In the genomic region with DNA sequence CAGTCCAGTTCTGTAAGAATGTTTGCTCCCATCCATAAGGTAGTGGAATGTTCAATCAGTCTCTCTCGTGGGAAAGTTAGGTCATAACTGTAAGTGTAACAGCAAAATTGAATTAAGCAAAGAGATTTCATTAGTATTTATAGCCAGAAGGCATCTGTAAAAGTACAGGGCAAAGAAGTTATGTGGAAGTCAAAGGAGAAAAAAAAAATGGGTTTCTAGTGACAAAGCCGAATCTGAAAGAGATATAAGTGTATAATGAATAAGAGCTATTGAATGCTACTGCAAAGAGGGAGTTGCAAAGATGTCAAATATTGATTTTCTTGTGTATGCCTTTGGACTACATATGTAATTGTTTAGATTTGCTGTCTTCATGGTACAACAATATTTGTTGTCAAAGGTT, we compare ENCODE assay signal across 29 cellular contexts. TPM values are rescaled to one million over a fixed set of nuclear protein-coding genes. Genes with fewer than 3 reads are reported as not detected.
"Had no signal": no experiment of that assay in that cellular context is flagged by ENCODE, and none has a peak within 500 bp of the region (broad histone marks: within the 10 kb centered on the region; RNA-seq: fewer than 3 reads in every experiment).

No MANE protein-coding gene starts in this region.

- H3K36me3 ChIP-seq: brain microvascular endothelial cell, esophagus muscularis mucosa had no signal

- H3K9me3 Mint-ChIP-seq: activated CD4-positive, alpha-beta memory T cell treated with anti-CD3 and anti-CD28 coated beads, Interleukin-2, amount 10 ng/mL, durations not matched to agents 7 days and 5 days; activated CD4-positive, alpha-beta T cell treated with anti-CD3 and anti-CD28 coated beads, Interleukin-2, amount 10 ng/mL, durations not matched to agents 7 days and 5 days; activated naive CD4-positive, alpha-beta T cell treated with anti-CD3 and anti-CD28 coated beads, Interleukin-2, amount 10 ng/mL, durations not matched to agents 7 days and 5 days; activated naive CD4-positive, alpha-beta T cell treated with anti-CD3 and anti-CD28 coated beads, Interleukin-2, amount 50 U/mL, for 72 hours; activated naive CD8-positive, alpha-beta T cell treated with anti-CD3 and anti-CD28 coated beads, Interleukin-2, amount 10 ng/mL, durations not matched to agents 7 days and 5 days; activated T-cell treated with anti-CD3 and anti-CD28 coated beads, Interleukin-2, amount 50 U/mL, for 24 hours; activated T-cell treated with anti-CD3 and anti-CD28 coated beads, Interleukin-2, amount 50 U/mL, for 72 hours; effector memory CD8-positive, alpha-beta T cell had no signal

- H3K9me3 ChIP-seq: esophagus muscularis mucosa had no signal

- H3K27ac ChIP-seq: brain microvascular endothelial cell, esophagus muscularis mucosa, foreskin keratinocyte had no signal

- H3K4me3 Mint-ChIP-seq: activated CD4-positive, alpha-beta memory T cell treated with anti-CD3 and anti-CD28 coated beads, Interleukin-2, amount 10 ng/mL, durations not matched to agents 7 days and 5 days; activated CD4-positive, alpha-beta T cell treated with anti-CD3 and anti-CD28 coated beads for 36 hours; activated CD4-positive, alpha-beta T cell treated with anti-CD3 and anti-CD28 coated beads, Interleukin-2, amount 10 ng/mL, durations not matched to agents 7 days and 5 days; activated naive CD4-positive, alpha-beta T cell treated with anti-CD3 and anti-CD28 coated beads, Interleukin-2, amount 10 ng/mL, durations not matched to agents 7 days and 5 days; activated naive CD8-positive, alpha-beta T cell treated with anti-CD3 and anti-CD28 coated beads, Interleukin-2, amount 10 ng/mL, durations not matched to agents 7 days and 5 days; activated T-cell treated with anti-CD3 and anti-CD28 coated beads, Interleukin-2, amount 50 U/mL, for 24 hours; activated T-cell treated with anti-CD3 and anti-CD28 coated beads, Interleukin-2, amount 50 U/mL, for 72 hours; effector memory CD8-positive, alpha-beta T cell had no signal

- DNase-seq: activated CD4-positive, alpha-beta memory T cell treated with anti-CD3 and anti-CD28 coated beads, Interleukin-2, amount 10 ng/mL, durations not matched to agents 7 days and 5 days; activated CD4-positive, alpha-beta T cell treated with anti-CD3 and anti-CD28 coated beads for 36 hours; activated CD4-positive, alpha-beta T cell treated with anti-CD3 and anti-CD28 coated beads, Interleukin-2, amount 10 ng/mL, durations not matched to agents 7 days and 5 days; activated CD4-positive, alpha-beta T cell treated with anti-CD3 and anti-CD28 coated beads, Interleukin-2, amount 50 U/mL, for 4 hours; activated CD4-positive, CD25-positive, alpha-beta regulatory T cell; activated CD4-positive, CD25-positive, alpha-beta regulatory T cell treated with anti-CD3 and anti-CD28 coated beads, Interleukin-2, amount 50 U/mL, for 72 hours; activated CD8-positive, alpha-beta memory T cell treated with anti-CD3 and anti-CD28 coated beads, Interleukin-2, amount 50 U/mL, for 48 hours; activated gamma-delta T cell; activated naive CD4-positive, alpha-beta T cell; activated naive CD4-positive, alpha-beta T cell treated with anti-CD3 and anti-CD28 coated beads, Interleukin-2, amount 10 ng/mL, durations not matched to agents 7 days and 5 days; activated naive CD8-positive, alpha-beta T cell treated with anti-CD3 and anti-CD28 coated beads, Interleukin-2, amount 10 ng/mL, durations not matched to agents 7 days and 5 days; activated T-cell treated with anti-CD3 and anti-CD28 coated beads for 4 hours; activated T-cell treated with anti-CD3 and anti-CD28 coated beads, Interleukin-2, amount 50 U/mL, for 24 hours; activated T-cell treated with anti-CD3 and anti-CD28 coated beads, Interleukin-2, amount 50 U/mL, for 72 hours; brain microvascular endothelial cell; cortex of kidney; dermis blood vessel endothelial cell; effector CD4-positive, alpha-beta T cell; effector memory CD8-positive, alpha-beta T cell; erythroblast; foreskin keratinocyte; head of caudate nucleus; T-helper 2 cell had no signal

- H3K4me3 ChIP-seq: esophagus muscularis mucosa had no signal

- H3K4me1 Mint-ChIP-seq: activated CD4-positive, alpha-beta memory T cell treated with anti-CD3 and anti-CD28 coated beads, Interleukin-2, amount 10 ng/mL, durations not matched to agents 7 days and 5 days; activated CD4-positive, alpha-beta T cell treated with anti-CD3 and anti-CD28 coated beads for 36 hours; activated CD4-positive, alpha-beta T cell treated with anti-CD3 and anti-CD28 coated beads, Interleukin-2, amount 10 ng/mL, durations not matched to agents 7 days and 5 days; activated naive CD4-positive, alpha-beta T cell treated with anti-CD3 and anti-CD28 coated beads, Interleukin-2, amount 10 ng/mL, durations not matched to agents 7 days and 5 days; activated naive CD8-positive, alpha-beta T cell treated with anti-CD3 and anti-CD28 coated beads, Interleukin-2, amount 10 ng/mL, durations not matched to agents 7 days and 5 days had no signal

- H3K4me1 ChIP-seq: esophagus muscularis mucosa, foreskin keratinocyte had no signal

- H3K27ac Mint-ChIP-seq: activated CD4-positive, alpha-beta memory T cell treated with anti-CD3 and anti-CD28 coated beads, Interleukin-2, amount 10 ng/mL, durations not matched to agents 7 days and 5 days; activated CD4-positive, alpha-beta T cell treated with anti-CD3 and anti-CD28 coated beads for 36 hours; activated CD4-positive, alpha-beta T cell treated with anti-CD3 and anti-CD28 coated beads, Interleukin-2, amount 10 ng/mL, durations not matched to agents 7 days and 5 days; activated naive CD4-positive, alpha-beta T cell treated with anti-CD3 and anti-CD28 coated beads, Interleukin-2, amount 10 ng/mL, durations not matched to agents 7 days and 5 days; activated naive CD4-positive, alpha-beta T cell treated with anti-CD3 and anti-CD28 coated beads, Interleukin-2, amount 50 U/mL, for 72 hours; activated naive CD8-positive, alpha-beta T cell treated with anti-CD3 and anti-CD28 coated beads, Interleukin-2, amount 10 ng/mL, durations not matched to agents 7 days and 5 days; activated T-cell treated with anti-CD3 and anti-CD28 coated beads, Interleukin-2, amount 50 U/mL, for 24 hours; activated T-cell treated with anti-CD3 and anti-CD28 coated beads, Interleukin-2, amount 50 U/mL, for 72 hours; effector memory CD8-positive, alpha-beta T cell had no signal

- H3K36me3 Mint-ChIP-seq: activated naive CD4-positive, alpha-beta T cell treated with anti-CD3 and anti-CD28 coated beads, Interleukin-2, amount 10 ng/mL, durations not matched to agents 7 days and 5 days; activated naive CD4-positive, alpha-beta T cell treated with anti-CD3 and anti-CD28 coated beads, Interleukin-2, amount 50 U/mL, for 72 hours; activated naive CD8-positive, alpha-beta T cell treated with anti-CD3 and anti-CD28 coated beads, Interleukin-2, amount 10 ng/mL, durations not matched to agents 7 days and 5 days had no signal

RNA-seq across cellular contexts. Expression of gene FOXD3, which starts 47.4 kb away (rescaled TPM):
- total RNA-seq: activated CD4-positive, alpha-beta memory T cell treated with anti-CD3 and anti-CD28 coated beads, Interleukin-2, amount 10 ng/mL, durations not matched to agents 7 days and 5 days; activated CD4-positive, alpha-beta T cell treated with anti-CD3 and anti-CD28 coated beads for 36 hours; activated CD4-positive, alpha-beta T cell treated with anti-CD3 and anti-CD28 coated beads, Interleukin-2, amount 10 ng/mL, durations not matched to agents 7 days and 5 days; activated naive CD4-positive, alpha-beta T cell treated with anti-CD3 and anti-CD28 coated beads, Interleukin-2, amount 50 U/mL, for 72 hours; activated naive CD8-positive, alpha-beta T cell treated with anti-CD3 and anti-CD28 coated beads, Interleukin-2, amount 10 ng/mL, durations not matched to agents 7 days and 5 days; activated T-cell treated with anti-CD3 and anti-CD28 coated beads, Interleukin-2, amount 50 U/mL, for 72 hours; astrocyte; bronchial epithelial cell; chondrocyte; dermis blood vessel endothelial cell; foreskin keratinocyte; T-helper 1 cell treated with Interleukin-12 subunit alpha and Interleukin-12 subunit beta and Interleukin-4 antibody, amounts not matched to agents 30 ng/mL and 1 ng/mL, for 36 hours had no signal
